32 cellular contexts compared by ENCODE assay signal in the genomic region with DNA sequence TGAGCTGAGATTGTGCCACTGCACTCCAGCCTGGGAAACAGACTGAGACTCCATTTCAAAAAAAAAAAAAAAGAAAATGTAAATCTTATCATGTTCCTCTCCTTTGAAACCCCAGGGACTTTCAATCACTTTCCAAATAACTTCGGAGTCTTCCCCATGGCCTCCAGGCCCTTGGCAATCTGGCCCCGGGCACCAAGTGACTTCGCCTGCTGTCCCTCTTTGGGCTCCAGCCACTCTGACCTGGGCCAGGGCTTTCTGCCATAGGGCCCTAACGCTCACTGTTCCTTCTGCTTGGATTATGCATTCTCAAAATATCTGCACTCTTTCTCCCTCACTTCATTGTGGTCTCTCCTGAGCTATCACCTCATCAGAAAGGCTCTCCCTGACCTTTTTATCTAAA.
"Had no signal": no experiment of that assay in that cellular context is flagged by ENCODE, and none has a peak within 500 bp of the region (broad histone marks: within the 10 kb centered on the region; RNA-seq: fewer than 3 reads in every experiment).

No MANE protein-coding gene starts in this region.

- H3K9me3 ChIP-seq: adrenal gland had no signal

- H3K4me3 ChIP-seq: adrenal gland, ascending aorta, body of pancreas, breast epithelium, cardiac muscle cell had no signal

- ATAC-seq: activated naive CD4-positive, alpha-beta T cell treated with anti-CD3 and anti-CD28 coated beads, Interleukin-2, amount 50 U/mL, for 72 hours; activated naive CD8-positive, alpha-beta T cell treated with anti-CD3 and anti-CD28 coated beads, Interleukin-2, amount 50 U/mL, for 24 hours; activated T-cell treated with anti-CD3 and anti-CD28 coated beads, Interleukin-2, amount 50 U/mL, for 4 hours; activated T-cell treated with anti-CD3 and anti-CD28 coated beads, Interleukin-2, amount 50 U/mL, for 72 hours; activated T-helper 17 cell treated with anti-CD3 and anti-CD28 coated beads, Interleukin-2, amount 50 U/mL, for 72 hours; body of pancreas had no signal

- H3K4me1 ChIP-seq: adrenal gland, ascending aorta, body of pancreas, breast epithelium had no signal

- DNase-seq: activated effector memory CD4-positive, alpha-beta T cell treated with anti-CD3 and anti-CD28 coated beads, Interleukin-2, amount 50 U/mL, for 16 hours; activated effector memory CD4-positive, alpha-beta T cell treated with Interleukin-2 at 50 U/mL for 16 hours; activated gamma-delta T cell; activated gamma-delta T cell treated with Interleukin-2 at 50 U/mL for 16 hours; activated naive CD4-positive, alpha-beta T cell; activated naive CD4-positive, alpha-beta T cell treated with anti-CD3 and anti-CD28 coated beads for 36 hours; activated naive CD4-positive, alpha-beta T cell treated with anti-CD3 and anti-CD28 coated beads, Interleukin-2, amount 10 ng/mL, durations not matched to agents 7 days and 5 days; activated naive CD4-positive, alpha-beta T cell treated with anti-CD3 and anti-CD28 coated beads, Interleukin-2, amount 50 U/mL, for 16 hours; activated naive CD4-positive, alpha-beta T cell treated with Interleukin-2 at 50 U/mL for 16 hours; activated naive CD8-positive, alpha-beta T cell treated with anti-CD3 and anti-CD28 coated beads for 36 hours; activated naive CD8-positive, alpha-beta T cell treated with anti-CD3 and anti-CD28 coated beads, Interleukin-2, amount 10 ng/mL, durations not matched to agents 7 days and 5 days; activated naive CD8-positive, alpha-beta T cell treated with anti-CD3 and anti-CD28 coated beads, Interleukin-2, amount 50 U/mL, for 24 hours; activated T-cell treated with anti-CD3 and anti-CD28 coated beads, Interleukin-2, amount 50 U/mL, for 1 hour; activated T-cell treated with anti-CD3 and anti-CD28 coated beads, Interleukin-2, amount 50 U/mL, for 24 hours; activated T-cell treated with anti-CD3 and anti-CD28 coated beads, Interleukin-2, amount 50 U/mL, for 4 hours; activated T-cell treated with anti-CD3 and anti-CD28 coated beads, Interleukin-2, amount 50 U/mL, for 48 hours; activated T-cell treated with anti-CD3 and anti-CD28 coated beads, Interleukin-2, amount 50 U/mL, for 72 hours; adrenal gland; amniotic stem cell; amygdala; anterior cingulate cortex; aorta; body of pancreas; brain microvascular endothelial cell; caudate nucleus; central memory CD4-positive, alpha-beta T cell; cerebellar nuclear complex had no signal

- H3K36me3 ChIP-seq: adrenal gland, ascending aorta, brain microvascular endothelial cell, breast epithelium, cardiac muscle cell had no signal

- H3K27ac ChIP-seq: adrenal gland, ascending aorta, body of pancreas, brain microvascular endothelial cell, breast epithelium, cardiac muscle cell had no signal

- H3K27me3 ChIP-seq: adrenal gland, ascending aorta, body of pancreas, brain microvascular endothelial cell, breast epithelium, cardiac muscle cell had no signal
